12 cellular contexts compared by ENCODE assay signal in genomic region chr17:57424777-57425188, GRCh38.
A peak's percentile ranks its signal among the peaks of the same experiment; 100 is the strongest.
DNase-seq lines count a peak whose midpoint lies in the region; ATAC-seq lines count a peak whose summit lies in the region.
"Had no signal": no experiment of that assay in that cellular context is flagged by ENCODE, and none has a peak within 500 bp of the region (broad histone marks: within the 10 kb centered on the region; RNA-seq: fewer than 3 reads in every experiment).

No MANE protein-coding gene starts in this region.

- peak overlapping the region; percentile 46 for H3K27ac ChIP-seq in mesodermal cell (ENCODE audit: low read depth, low read length, severe bottlenecking)

- no peak for ATAC-seq in activated T-helper 17 cell treated with anti-CD3 and anti-CD28 coated beads, Interleukin-2, amount 50 U/mL, for 72 hours (replicated peaks)
- no peak for ATAC-seq in GM18517 (IDR thresholded peaks at IDR 0.05; ENCODE audit: unreplicated experiment)
- ATAC-seq: K562 had no signal

- WGBS in mesodermal cell (ENCODE audit: insufficient coverage in 2 of 2), 2 experiments: 57 to 71% methylated on average over 3 of the region's 5 CpGs

- DNase-seq in GF-D8 (lab: John Stamatoyannopoulos, UW): peak; percentile 57
- DNase-seq in Kasumi-1 (lab: John Stamatoyannopoulos, UW): peak; percentile 48 to 62
- no peak for DNase-seq in NCI-H345 (lab: John Stamatoyannopoulos, UW)
- DNase-seq in DMS79 treated with DMSO at 0.1 percent for 48 hours (lab: John Stamatoyannopoulos, UW): no peak
- DNase-seq in hypothalamus (lab: John Stamatoyannopoulos, UW): no peak
- DNase-seq: activated CD4-positive, alpha-beta T cell treated with anti-CD3 and anti-CD28 coated beads for 48 hours; activated naive CD8-positive, alpha-beta T cell treated with anti-CD3 and anti-CD28 coated beads, Interleukin-2, amount 10 ng/mL, durations not matched to agents 7 days and 5 days; posterior cingulate gyrus had no signal

- H3K4me3 ChIP-seq in mesodermal cell (ENCODE audit: extremely low read depth, insufficient read depth, low read length, poor library complexity, severe bottlenecking): no peak overlapping the region
- H3K4me3 ChIP-seq: K562 had no signal

- H3K4me1 ChIP-seq in mesodermal cell (ENCODE audit: control insufficient read depth, insufficient read depth, low read length, poor library complexity, severe bottlenecking): peaks cover 24% of the 10 kb centered on the region

- H3K4me1 Mint-ChIP-seq in activated T-helper 17 cell treated with anti-CD3 and anti-CD28 coated beads, Interleukin-2, amount 50 U/mL, for 72 hours: peaks cover 29% of the 10 kb centered on the region

- peak overlapping the region; percentile 56 for H3K27ac Mint-ChIP-seq in activated T-helper 17 cell treated with anti-CD3 and anti-CD28 coated beads, Interleukin-2, amount 50 U/mL, for 72 hours
- H3K27ac Mint-ChIP-seq: activated naive CD8-positive, alpha-beta T cell treated with anti-CD3 and anti-CD28 coated beads, Interleukin-2, amount 10 ng/mL, durations not matched to agents 7 days and 5 days had no signal

- H3K36me3 Mint-ChIP-seq in activated T-helper 17 cell treated with anti-CD3 and anti-CD28 coated beads, Interleukin-2, amount 50 U/mL, for 72 hours (ENCODE audit: low read depth): peaks cover 23% of the 10 kb centered on the region

- H3K27me3 Mint-ChIP-seq in activated T-helper 17 cell treated with anti-CD3 and anti-CD28 coated beads, Interleukin-2, amount 50 U/mL, for 72 hours: no peaks in the 10 kb centered on the region
- H3K27me3 Mint-ChIP-seq: activated naive CD8-positive, alpha-beta T cell treated with anti-CD3 and anti-CD28 coated beads, Interleukin-2, amount 10 ng/mL, durations not matched to agents 7 days and 5 days had no signal

- peaks cover 6% of the 10 kb centered on the region for H3K9me3 ChIP-seq in mesodermal cell (ENCODE audit: control insufficient read depth, low read length)

- H3K4me3 Mint-ChIP-seq in activated T-helper 17 cell treated with anti-CD3 and anti-CD28 coated beads, Interleukin-2, amount 50 U/mL, for 72 hours: peak overlapping the region; percentile 28
- H3K4me3 Mint-ChIP-seq: activated naive CD8-positive, alpha-beta T cell treated with anti-CD3 and anti-CD28 coated beads, Interleukin-2, amount 10 ng/mL, durations not matched to agents 7 days and 5 days had no signal

- peaks cover 37% of the 10 kb centered on the region for H3K36me3 ChIP-seq in mesodermal cell (ENCODE audit: control insufficient read depth, insufficient read depth, low read length)

- no peaks in the 10 kb centered on the region for H3K9me3 Mint-ChIP-seq in activated T-helper 17 cell treated with anti-CD3 and anti-CD28 coated beads, Interleukin-2, amount 50 U/mL, for 72 hours
- H3K9me3 Mint-ChIP-seq: activated naive CD8-positive, alpha-beta T cell treated with anti-CD3 and anti-CD28 coated beads, Interleukin-2, amount 10 ng/mL, durations not matched to agents 7 days and 5 days had no signal

Comparison
In these comparisons a context has a peak if more than half of its experiments do, and no peak if none do; other contexts are left out.
1. DNase-seq: peak in GF-D8 (single experiment) and Kasumi-1 (2 of 2); none in NCI-H345 (single experiment), DMS79 treated with DMSO at 0.1 percent for 48 hours (single experiment) and hypothalamus (0 of 51).